Comparison of ENCODE assay signal across 1 cellular context in genomic region chrX:41351923-41352322, GRCh38.
TF ChIP-seq lines count a peak whose summit lies in the region.

No MANE protein-coding gene starts in this region.

TF ChIP-seq in GM12878, 131 proteins besides CTCF, POLR2A, EP300 and RAD21 (continued from another document):
- TF ChIP-seq RELB (IDR thresholded peaks at IDR 0.05; ENCODE audit: low read depth) (no peak), KAT2A (conservative IDR thresholded peaks at IDR 0.05; ENCODE audit: control insufficient read depth, low read depth, low read length) (no peak), CEBPB (IDR thresholded peaks at IDR 0.05; ENCODE audit: borderline replicate concordance in 1 of 2, low read depth in 2 of 2, low read length in 2 of 2) (peak in 1 of 2 experiments; percentile 16; a peak in 1 of 4 replicates), BCL3 (IDR thresholded peaks at IDR 0.05; ENCODE audit: borderline replicate concordance, insufficient read depth, low read depth, low read length, poor library complexity, severe bottlenecking) (peak; percentile 72), MTA3 (IDR thresholded peaks at IDR 0.05; ENCODE audit: borderline replicate concordance, low read length) (no peak), USF2 (IDR thresholded peaks at IDR 0.05; ENCODE audit: borderline replicate concordance, low read depth, low read length) (no peak), MTA2 (IDR thresholded peaks at IDR 0.05; ENCODE audit: low read depth) (no peak), ZBTB40 (IDR thresholded peaks at IDR 0.05; ENCODE audit: borderline replicate concordance) (no peak), SREBF2 (IDR thresholded peaks at IDR 0.05; ENCODE audit: low read length) (no peak), WRNIP1 (IDR thresholded peaks at IDR 0.05; ENCODE audit: borderline replicate concordance, low read depth, low read length) (no peak), SREBF1 (IDR thresholded peaks at IDR 0.05; ENCODE audit: low read length) (no peak), RELA (IDR thresholded peaks at IDR 0.05; ENCODE audit: borderline replicate concordance, partially characterized antibody) (no peak), MEF2A (IDR thresholded peaks at IDR 0.05; ENCODE audit: insufficient read depth, low read depth, low read length) (no peak), ESRRA (IDR thresholded peaks at IDR 0.05; ENCODE audit: low read length) (no peak), NR2F1 (conservative IDR thresholded peaks at IDR 0.05) (no peak), TCF12 (IDR thresholded peaks at IDR 0.05; ENCODE audit: low read depth, low read length) (no peak), FOXM1 (IDR thresholded peaks at IDR 0.05; ENCODE audit: low read depth, low read length) (no peak), STAT1 (conservative IDR thresholded peaks at IDR 0.05) (no peak), CBFB (IDR thresholded peaks at IDR 0.05; ENCODE audit: low read depth) (no peak), JUNB (IDR thresholded peaks at IDR 0.05) (no peak), ZNF207 (IDR thresholded peaks at IDR 0.05; ENCODE audit: borderline replicate concordance) (no peak), KLF5 (IDR thresholded peaks at IDR 0.05; ENCODE audit: partially characterized antibody) (no peak), PRDM15 (CRISPR knock-in tag; IDR thresholded peaks at IDR 0.05) (no peak), PML (IDR thresholded peaks at IDR 0.05; ENCODE audit: low read length) (0 out of 2 replicates have a peak, but pooled peaks have one; percentile 12), POU2F2 (IDR thresholded peaks at IDR 0.05; ENCODE audit: borderline replicate concordance, low read depth, low read length) (no peak), ZBED1 (IDR thresholded peaks at IDR 0.05; ENCODE audit: borderline replicate concordance) (peak; percentile 14; the same call in 1 of the 2 replicates)
